ENCODE assay signal across 1 cellular context in the genomic region with DNA sequence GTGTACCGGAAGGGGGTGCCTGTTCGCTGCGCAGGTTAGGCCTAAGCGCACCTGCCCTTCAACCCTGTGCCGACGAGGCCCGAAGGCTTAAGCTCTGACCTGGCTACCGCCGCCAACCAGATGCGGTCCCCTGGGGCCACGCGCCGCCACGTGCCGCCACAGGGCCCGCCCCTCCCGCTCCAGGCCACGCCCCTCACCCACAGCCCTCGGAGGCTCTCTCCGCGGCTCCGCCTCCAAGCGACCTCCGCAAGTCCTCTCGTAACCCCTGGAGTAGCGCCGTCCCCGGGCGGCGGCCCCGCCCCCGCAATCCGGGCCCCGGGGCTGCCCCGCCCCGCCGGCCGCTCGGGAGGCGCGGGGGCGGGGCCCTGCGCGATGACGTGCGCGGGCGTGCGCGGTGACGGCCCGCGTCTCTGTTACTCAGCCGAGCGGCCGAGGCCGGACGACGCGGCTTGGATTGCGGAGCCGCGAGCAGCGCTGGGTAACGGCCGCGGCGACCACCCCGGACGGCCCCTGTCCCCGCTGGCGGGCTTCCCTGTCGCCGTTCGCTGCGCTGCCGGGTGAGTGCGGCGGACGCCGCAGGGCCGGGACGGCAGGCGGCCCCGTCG.
TF ChIP-seq lines count a peak whose summit lies in the region.

Gene MAPK8, plus strand, starts transcription at position 413 of the 605 bp plus-strand sequence. CDS start 94,984 bp downstream, outside the sequence.

TF ChIP-seq in K562, 482 proteins besides CTCF, POLR2A, EP300 and RAD21 (continued from another document and continues in another):
- TF ChIP-seq MAX (CRISPR knock-in tag; IDR thresholded peaks at IDR 0.05) (peak; percentile 100), GATA2 (CRISPR knock-in tag; IDR thresholded peaks at IDR 0.05) (no peak; the same call in 1 of the 2 replicates), POLR3A (IDR thresholded peaks at IDR 0.05; ENCODE audit: borderline replicate concordance, extremely low read depth, insufficient read depth, insufficient read length) (no peak), EP400 (IDR thresholded peaks at IDR 0.05) (peak; percentile 84), CHD1 (IDR thresholded peaks at IDR 0.05; ENCODE audit: low read length) (no peak), ZBTB12 (CRISPR knock-in tag; IDR thresholded peaks at IDR 0.05) (peak; percentile 77), NEUROD1 (IDR thresholded peaks at IDR 0.05; ENCODE audit: borderline replicate concordance, low read depth, low read length, partially characterized antibody) (no peak), ZBTB11 (CRISPR knock-in tag; IDR thresholded peaks at IDR 0.05) (peak in 1 of 3 experiments; percentile 50; a peak in 2 of 6 replicates), NR3C1 (CRISPR knock-in tag; IDR thresholded peaks at IDR 0.05) (peak; percentile 99), RB1 (IDR thresholded peaks at IDR 0.05; ENCODE audit: low read depth) (no peak; the same call in none of the 2 replicates), ZNF384 (IDR thresholded peaks at IDR 0.05; ENCODE audit: low read depth, low read length) (no peak), XRCC5 (IDR thresholded peaks at IDR 0.05; ENCODE audit: low read depth, low read length) (no peak), TCFL5 (CRISPR knock-in tag; conservative IDR thresholded peaks at IDR 0.05) (no peak), YBX1 (IDR thresholded peaks at IDR 0.05) (no peak), ZNF699 (CRISPR knock-in tag; IDR thresholded peaks at IDR 0.05; ENCODE audit: insufficient replicate concordance) (no peak), ZNF12 (CRISPR knock-in tag; IDR thresholded peaks at IDR 0.05) (peak; percentile 75; the same call in 1 of the 2 replicates), MXD1 (CRISPR knock-in tag; IDR thresholded peaks at IDR 0.05; ENCODE audit: borderline replicate concordance, poor library complexity, severe bottlenecking) (no peak), MAZ (CRISPR knock-in tag; conservative IDR thresholded peaks at IDR 0.05 in 1 of 2, IDR thresholded peaks at IDR 0.05 in 1 of 2) (peak; percentile 63 to 90), RBM14 (IDR thresholded peaks at IDR 0.05; ENCODE audit: borderline replicate concordance, insufficient read depth, low read depth, low read length) (no peak), ZNF143 (CRISPR knock-in tag; IDR thresholded peaks at IDR 0.05) (peak; percentile 69), HDAC1 (IDR thresholded peaks at IDR 0.05) (no peak), GTF2A2 (tag; IDR thresholded peaks at IDR 0.05) (no peak), CEBPB (tag; IDR thresholded peaks at IDR 0.05) (no peak)
- TF ChIP-seq, protein P1, sequence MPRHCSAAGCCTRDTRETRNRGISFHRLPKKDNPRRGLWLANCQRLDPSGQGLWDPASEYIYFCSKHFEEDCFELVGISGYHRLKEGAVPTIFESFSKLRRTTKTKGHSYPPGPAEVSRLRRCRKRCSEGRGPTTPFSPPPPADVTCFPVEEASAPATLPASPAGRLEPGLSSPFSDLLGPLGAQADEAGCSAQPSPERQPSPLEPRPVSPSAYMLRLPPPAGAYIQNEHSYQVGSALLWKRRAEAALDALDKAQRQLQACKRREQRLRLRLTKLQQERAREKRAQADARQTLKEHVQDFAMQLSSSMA (CRISPR knock-in tag; IDR thresholded peaks at IDR 0.05): no peak
- TF ChIP-seq, protein P2, sequence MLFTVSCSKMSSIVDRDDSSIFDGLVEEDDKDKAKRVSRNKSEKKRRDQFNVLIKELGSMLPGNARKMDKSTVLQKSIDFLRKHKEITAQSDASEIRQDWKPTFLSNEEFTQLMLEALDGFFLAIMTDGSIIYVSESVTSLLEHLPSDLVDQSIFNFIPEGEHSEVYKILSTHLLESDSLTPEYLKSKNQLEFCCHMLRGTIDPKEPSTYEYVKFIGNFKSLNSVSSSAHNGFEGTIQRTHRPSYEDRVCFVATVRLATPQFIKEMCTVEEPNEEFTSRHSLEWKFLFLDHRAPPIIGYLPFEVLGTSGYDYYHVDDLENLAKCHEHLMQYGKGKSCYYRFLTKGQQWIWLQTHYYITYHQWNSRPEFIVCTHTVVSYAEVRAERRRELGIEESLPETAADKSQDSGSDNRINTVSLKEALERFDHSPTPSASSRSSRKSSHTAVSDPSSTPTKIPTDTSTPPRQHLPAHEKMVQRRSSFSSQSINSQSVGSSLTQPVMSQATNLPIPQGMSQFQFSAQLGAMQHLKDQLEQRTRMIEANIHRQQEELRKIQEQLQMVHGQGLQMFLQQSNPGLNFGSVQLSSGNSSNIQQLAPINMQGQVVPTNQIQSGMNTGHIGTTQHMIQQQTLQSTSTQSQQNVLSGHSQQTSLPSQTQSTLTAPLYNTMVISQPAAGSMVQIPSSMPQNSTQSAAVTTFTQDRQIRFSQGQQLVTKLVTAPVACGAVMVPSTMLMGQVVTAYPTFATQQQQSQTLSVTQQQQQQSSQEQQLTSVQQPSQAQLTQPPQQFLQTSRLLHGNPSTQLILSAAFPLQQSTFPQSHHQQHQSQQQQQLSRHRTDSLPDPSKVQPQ (CRISPR knock-in tag; IDR thresholded peaks at IDR 0.05; ENCODE audit: borderline replicate concordance): no peak
- TF ChIP-seq, protein P3, sequence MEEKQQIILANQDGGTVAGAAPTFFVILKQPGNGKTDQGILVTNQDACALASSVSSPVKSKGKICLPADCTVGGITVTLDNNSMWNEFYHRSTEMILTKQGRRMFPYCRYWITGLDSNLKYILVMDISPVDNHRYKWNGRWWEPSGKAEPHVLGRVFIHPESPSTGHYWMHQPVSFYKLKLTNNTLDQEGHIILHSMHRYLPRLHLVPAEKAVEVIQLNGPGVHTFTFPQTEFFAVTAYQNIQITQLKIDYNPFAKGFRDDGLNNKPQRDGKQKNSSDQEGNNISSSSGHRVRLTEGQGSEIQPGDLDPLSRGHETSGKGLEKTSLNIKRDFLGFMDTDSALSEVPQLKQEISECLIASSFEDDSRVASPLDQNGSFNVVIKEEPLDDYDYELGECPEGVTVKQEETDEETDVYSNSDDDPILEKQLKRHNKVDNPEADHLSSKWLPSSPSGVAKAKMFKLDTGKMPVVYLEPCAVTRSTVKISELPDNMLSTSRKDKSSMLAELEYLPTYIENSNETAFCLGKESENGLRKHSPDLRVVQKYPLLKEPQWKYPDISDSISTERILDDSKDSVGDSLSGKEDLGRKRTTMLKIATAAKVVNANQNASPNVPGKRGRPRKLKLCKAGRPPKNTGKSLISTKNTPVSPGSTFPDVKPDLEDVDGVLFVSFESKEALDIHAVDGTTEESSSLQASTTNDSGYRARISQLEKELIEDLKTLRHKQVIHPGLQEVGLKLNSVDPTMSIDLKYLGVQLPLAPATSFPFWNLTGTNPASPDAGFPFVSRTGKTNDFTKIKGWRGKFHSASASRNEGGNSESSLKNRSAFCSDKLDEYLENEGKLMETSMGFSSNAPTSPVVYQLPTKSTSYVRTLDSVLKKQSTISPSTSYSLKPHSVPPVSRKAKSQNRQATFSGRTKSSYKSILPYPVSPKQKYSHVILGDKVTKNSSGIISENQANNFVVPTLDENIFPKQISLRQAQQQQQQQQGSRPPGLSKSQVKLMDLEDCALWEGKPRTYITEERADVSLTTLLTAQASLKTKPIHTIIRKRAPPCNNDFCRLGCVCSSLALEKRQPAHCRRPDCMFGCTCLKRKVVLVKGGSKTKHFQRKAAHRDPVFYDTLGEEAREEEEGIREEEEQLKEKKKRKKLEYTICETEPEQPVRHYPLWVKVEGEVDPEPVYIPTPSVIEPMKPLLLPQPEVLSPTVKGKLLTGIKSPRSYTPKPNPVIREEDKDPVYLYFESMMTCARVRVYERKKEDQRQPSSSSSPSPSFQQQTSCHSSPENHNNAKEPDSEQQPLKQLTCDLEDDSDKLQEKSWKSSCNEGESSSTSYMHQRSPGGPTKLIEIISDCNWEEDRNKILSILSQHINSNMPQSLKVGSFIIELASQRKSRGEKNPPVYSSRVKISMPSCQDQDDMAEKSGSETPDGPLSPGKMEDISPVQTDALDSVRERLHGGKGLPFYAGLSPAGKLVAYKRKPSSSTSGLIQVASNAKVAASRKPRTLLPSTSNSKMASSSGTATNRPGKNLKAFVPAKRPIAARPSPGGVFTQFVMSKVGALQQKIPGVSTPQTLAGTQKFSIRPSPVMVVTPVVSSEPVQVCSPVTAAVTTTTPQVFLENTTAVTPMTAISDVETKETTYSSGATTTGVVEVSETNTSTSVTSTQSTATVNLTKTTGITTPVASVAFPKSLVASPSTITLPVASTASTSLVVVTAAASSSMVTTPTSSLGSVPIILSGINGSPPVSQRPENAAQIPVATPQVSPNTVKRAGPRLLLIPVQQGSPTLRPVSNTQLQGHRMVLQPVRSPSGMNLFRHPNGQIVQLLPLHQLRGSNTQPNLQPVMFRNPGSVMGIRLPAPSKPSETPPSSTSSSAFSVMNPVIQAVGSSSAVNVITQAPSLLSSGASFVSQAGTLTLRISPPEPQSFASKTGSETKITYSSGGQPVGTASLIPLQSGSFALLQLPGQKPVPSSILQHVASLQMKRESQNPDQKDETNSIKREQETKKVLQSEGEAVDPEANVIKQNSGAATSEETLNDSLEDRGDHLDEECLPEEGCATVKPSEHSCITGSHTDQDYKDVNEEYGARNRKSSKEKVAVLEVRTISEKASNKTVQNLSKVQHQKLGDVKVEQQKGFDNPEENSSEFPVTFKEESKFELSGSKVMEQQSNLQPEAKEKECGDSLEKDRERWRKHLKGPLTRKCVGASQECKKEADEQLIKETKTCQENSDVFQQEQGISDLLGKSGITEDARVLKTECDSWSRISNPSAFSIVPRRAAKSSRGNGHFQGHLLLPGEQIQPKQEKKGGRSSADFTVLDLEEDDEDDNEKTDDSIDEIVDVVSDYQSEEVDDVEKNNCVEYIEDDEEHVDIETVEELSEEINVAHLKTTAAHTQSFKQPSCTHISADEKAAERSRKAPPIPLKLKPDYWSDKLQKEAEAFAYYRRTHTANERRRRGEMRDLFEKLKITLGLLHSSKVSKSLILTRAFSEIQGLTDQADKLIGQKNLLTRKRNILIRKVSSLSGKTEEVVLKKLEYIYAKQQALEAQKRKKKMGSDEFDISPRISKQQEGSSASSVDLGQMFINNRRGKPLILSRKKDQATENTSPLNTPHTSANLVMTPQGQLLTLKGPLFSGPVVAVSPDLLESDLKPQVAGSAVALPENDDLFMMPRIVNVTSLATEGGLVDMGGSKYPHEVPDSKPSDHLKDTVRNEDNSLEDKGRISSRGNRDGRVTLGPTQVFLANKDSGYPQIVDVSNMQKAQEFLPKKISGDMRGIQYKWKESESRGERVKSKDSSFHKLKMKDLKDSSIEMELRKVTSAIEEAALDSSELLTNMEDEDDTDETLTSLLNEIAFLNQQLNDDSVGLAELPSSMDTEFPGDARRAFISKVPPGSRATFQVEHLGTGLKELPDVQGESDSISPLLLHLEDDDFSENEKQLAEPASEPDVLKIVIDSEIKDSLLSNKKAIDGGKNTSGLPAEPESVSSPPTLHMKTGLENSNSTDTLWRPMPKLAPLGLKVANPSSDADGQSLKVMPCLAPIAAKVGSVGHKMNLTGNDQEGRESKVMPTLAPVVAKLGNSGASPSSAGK (IDR thresholded peaks at IDR 0.05): peak; percentile 100
- TF ChIP-seq, protein P4, sequence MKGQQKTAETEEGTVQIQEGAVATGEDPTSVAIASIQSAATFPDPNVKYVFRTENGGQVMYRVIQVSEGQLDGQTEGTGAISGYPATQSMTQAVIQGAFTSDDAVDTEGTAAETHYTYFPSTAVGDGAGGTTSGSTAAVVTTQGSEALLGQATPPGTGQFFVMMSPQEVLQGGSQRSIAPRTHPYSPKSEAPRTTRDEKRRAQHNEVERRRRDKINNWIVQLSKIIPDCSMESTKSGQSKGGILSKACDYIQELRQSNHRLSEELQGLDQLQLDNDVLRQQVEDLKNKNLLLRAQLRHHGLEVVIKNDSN (CRISPR knock-in tag; IDR thresholded peaks at IDR 0.05): peak; percentile 95
- TF ChIP-seq, protein P5, sequence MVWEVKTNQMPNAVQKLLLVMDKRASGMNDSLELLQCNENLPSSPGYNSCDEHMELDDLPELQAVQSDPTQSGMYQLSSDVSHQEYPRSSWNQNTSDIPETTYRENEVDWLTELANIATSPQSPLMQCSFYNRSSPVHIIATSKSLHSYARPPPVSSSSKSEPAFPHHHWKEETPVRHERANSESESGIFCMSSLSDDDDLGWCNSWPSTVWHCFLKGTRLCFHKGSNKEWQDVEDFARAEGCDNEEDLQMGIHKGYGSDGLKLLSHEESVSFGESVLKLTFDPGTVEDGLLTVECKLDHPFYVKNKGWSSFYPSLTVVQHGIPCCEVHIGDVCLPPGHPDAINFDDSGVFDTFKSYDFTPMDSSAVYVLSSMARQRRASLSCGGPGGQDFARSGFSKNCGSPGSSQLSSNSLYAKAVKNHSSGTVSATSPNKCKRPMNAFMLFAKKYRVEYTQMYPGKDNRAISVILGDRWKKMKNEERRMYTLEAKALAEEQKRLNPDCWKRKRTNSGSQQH (CRISPR knock-in tag; IDR thresholded peaks at IDR 0.05): no peak
